Comparison of ENCODE assay signal across 11 cellular contexts in the genomic region with DNA sequence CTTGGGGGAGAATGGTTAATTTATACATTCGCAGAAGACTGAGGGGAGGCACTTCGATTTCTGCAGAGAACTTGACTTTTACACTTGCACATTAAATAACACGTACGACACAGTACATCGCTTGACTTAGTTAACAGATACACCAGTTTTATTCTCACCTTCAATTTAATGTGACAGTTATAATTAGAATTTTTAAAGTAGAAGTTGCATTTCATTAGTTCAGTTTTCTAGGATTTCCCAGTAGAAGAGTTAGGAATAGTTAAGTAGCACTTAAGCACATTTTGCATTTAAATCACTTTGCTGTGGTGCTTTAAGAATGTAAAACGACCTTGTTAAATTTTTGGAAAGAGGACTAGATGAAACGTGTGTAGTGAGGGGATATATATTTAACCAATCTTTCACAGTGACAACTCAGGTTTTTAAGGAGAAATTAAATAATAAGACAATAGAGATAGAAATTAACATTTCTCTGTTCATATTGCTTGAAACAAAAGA. TPM values are rescaled to one million over a fixed set of nuclear protein-coding genes. Genes with fewer than 3 reads are reported as not detected.
DNase-seq lines count a peak whose midpoint lies in the region; ATAC-seq and TF ChIP-seq lines count a peak whose summit lies in the region.
"Had no signal": no experiment of that assay in that cellular context is flagged by ENCODE, and none has a peak within 500 bp of the region (broad histone marks: within the 10 kb centered on the region; RNA-seq: fewer than 3 reads in every experiment).

No MANE protein-coding gene starts in this region.

- peak overlapping the region; percentile 89; the same call in 1 of the 2 replicates for H3K4me2 ChIP-seq in PC-3 (ENCODE audit: low read length)
- peak overlapping the region; percentile 93 for H3K4me2 ChIP-seq in hepatocyte

- no peak overlapping the region for H3K9ac ChIP-seq in PC-3 (ENCODE audit: low read length)

- H3F3A ChIP-seq in PC-3 (ENCODE audit: low read length, unreplicated experiment) = no peaks in the 10 kb centered on the region

- peaks cover 7% of the 10 kb centered on the region for H3K4me1 ChIP-seq in PC-3 (ENCODE audit: insufficient read depth, low read length)
- H3K4me1 ChIP-seq in hepatocyte (ENCODE audit: insufficient read depth) = peaks cover 13% of the 10 kb centered on the region

- no peaks in the 10 kb centered on the region for H3K27me3 ChIP-seq in PC-3 (ENCODE audit: low read length)
- H3K27me3 ChIP-seq in hepatocyte = peaks cover 3% of the 10 kb centered on the region

- H4K20me1 ChIP-seq in PC-3 (ENCODE audit: low read length) (no peaks in the 10 kb centered on the region), hepatocyte (ENCODE audit: insufficient read depth, poor library complexity, severe bottlenecking) (no peaks in the 10 kb centered on the region)

- H3K27me3 Mint-ChIP-seq in activated T-cell treated with anti-CD3 and anti-CD28 coated beads, Interleukin-2, amount 50 U/mL, for 24 hours = peaks cover 12% of the 10 kb centered on the region

- H3K9me3 Mint-ChIP-seq in activated T-cell treated with anti-CD3 and anti-CD28 coated beads, Interleukin-2, amount 50 U/mL, for 24 hours = no peaks in the 10 kb centered on the region
- H3K9me3 Mint-ChIP-seq: T-helper 1 cell treated with Interleukin-12 subunit alpha and Interleukin-12 subunit beta and Interleukin-4 antibody, amounts not matched to agents 30 μg/mL and 1 μg/mL, for 36 hours had no signal

- H3K27ac ChIP-seq in PC-3 (ENCODE audit: low read length) (no peak overlapping the region), hepatocyte (no peak overlapping the region)

- peak overlapping the region; percentile 74 for H3K4me3 Mint-ChIP-seq in activated T-cell treated with anti-CD3 and anti-CD28 coated beads, Interleukin-2, amount 50 U/mL, for 24 hours

- H3K36me3 Mint-ChIP-seq in activated T-cell treated with anti-CD3 and anti-CD28 coated beads, Interleukin-2, amount 50 U/mL, for 24 hours (ENCODE audit: low read depth) = peaks cover 2% of the 10 kb centered on the region

- H3K27ac Mint-ChIP-seq in activated T-cell treated with anti-CD3 and anti-CD28 coated beads, Interleukin-2, amount 50 U/mL, for 24 hours = no peak overlapping the region
- H3K27ac Mint-ChIP-seq: T-helper 1 cell treated with Interleukin-12 subunit alpha and Interleukin-12 subunit beta and Interleukin-4 antibody, amounts not matched to agents 30 μg/mL and 1 μg/mL, for 36 hours had no signal

- POLR2A ChIA-PET in PC-3 (lab: Charles Lee; ENCODE audit: unreplicated experiment) = no interaction called here

- H3K9me2 ChIP-seq in PC-3 (replicated peaks; ENCODE audit: low read length) (no peaks in the 10 kb centered on the region), hepatocyte (replicated peaks; ENCODE audit: insufficient read depth) (no peaks in the 10 kb centered on the region)

- no peak for DNase-seq in activated T-cell treated with anti-CD3 and anti-CD28 coated beads, Interleukin-2, amount 50 U/mL, for 24 hours
- DNase-seq in activated T-cell treated with anti-CD3 and anti-CD28 coated beads, Interleukin-2, amount 50 U/mL, for 48 hours = no peak
- DNase-seq in PC-3 (no peak), hepatocyte (ENCODE audit: low spot score) (no peak), skeletal muscle cell (ENCODE audit: low read depth) (no peak), middle frontal gyrus (ENCODE audit: extremely low spot score, low spot score) (no peak)
- no peak for DNase-seq in activated effector memory CD4-positive, alpha-beta T cell treated with anti-CD3 and anti-CD28 coated beads, Interleukin-2, amount 50 U/mL, for 16 hours
- DNase-seq: effector CD8-positive, alpha-beta T cell; KG1 had no signal

- 9% methylated on average over 7 of the region's 7 CpGs for WGBS in hepatocyte (ENCODE audit: low lambda C conversion rate, missing lambda C conversion rate)

- H3K4me3 ChIP-seq in PC-3 (ENCODE audit: low read length) = no peak overlapping the region
- H3K4me3 ChIP-seq in hepatocyte = peak overlapping the region; percentile 78
- H3K4me3 ChIP-seq in skeletal muscle cell (ENCODE audit: low read depth, low read length) = peak overlapping the region; percentile 77

- peaks cover 11% of the 10 kb centered on the region; the same call in 1 of the 2 replicates for H3K79me2 ChIP-seq in PC-3 (ENCODE audit: low read length)
- peaks cover 14% of the 10 kb centered on the region for H3K79me2 ChIP-seq in hepatocyte

- H3K9me3 ChIP-seq in PC-3 (ENCODE audit: low read length) (no peaks in the 10 kb centered on the region), hepatocyte (ENCODE audit: low read depth) (no peaks in the 10 kb centered on the region)

- ATAC-seq in PC-3 = no peak
- no peak for ATAC-seq in HG02840 (IDR thresholded peaks at IDR 0.05; ENCODE audit: low FRiP score, unreplicated experiment)

- peaks cover 19% of the 10 kb centered on the region for H3K4me1 Mint-ChIP-seq in activated T-cell treated with anti-CD3 and anti-CD28 coated beads, Interleukin-2, amount 50 U/mL, for 24 hours (ENCODE audit: low read depth)

- intact Hi-C loops in PC-3 (cut with micrococcal nuclease) = loop anchor here (10.0 kb wide), 1 partner anchor 782 kb away; no protein-coding TSS in a partner anchor

- TF ChIP-seq CTCF in PC-3 (conservative IDR thresholded peaks at IDR 0.05; ENCODE audit: low read depth, low read length) (no peak), hepatocyte (IDR thresholded peaks at IDR 0.05; ENCODE audit: poor library complexity) (no peak)

- no peaks in the 10 kb centered on the region for H3K36me3 ChIP-seq in PC-3 (ENCODE audit: low read depth, low read length)
- H3K36me3 ChIP-seq in hepatocyte (replicated peaks; ENCODE audit: insufficient read depth, low read depth) = no peaks in the 10 kb centered on the region

- no TSS peak for BruUV-seq in PC-3 (replicated peaks; lab: Mats Ljungman, UMichigan)

- peak overlapping the region; percentile 87 for H2AFZ ChIP-seq in PC-3 (ENCODE audit: low read length)
- H2AFZ ChIP-seq in hepatocyte = peak overlapping the region; percentile 79

- CTCF ChIA-PET in PC-3 (lab: Charles Lee) = no interaction called here

RNA-seq across cellular contexts. Expression of gene BEND3, which starts 1.7 kb away (rescaled TPM):
- total RNA-seq in PC-3 (2014; rRNA removed) (4.5 and 6.3 TPM in 2 replicates), hepatocyte (4.5 and 5.7 TPM in 2 replicates)
- polyA plus RNA-seq in hepatocyte = 2.2 and 2.7 TPM in 2 replicates
